In the genomic region with DNA sequence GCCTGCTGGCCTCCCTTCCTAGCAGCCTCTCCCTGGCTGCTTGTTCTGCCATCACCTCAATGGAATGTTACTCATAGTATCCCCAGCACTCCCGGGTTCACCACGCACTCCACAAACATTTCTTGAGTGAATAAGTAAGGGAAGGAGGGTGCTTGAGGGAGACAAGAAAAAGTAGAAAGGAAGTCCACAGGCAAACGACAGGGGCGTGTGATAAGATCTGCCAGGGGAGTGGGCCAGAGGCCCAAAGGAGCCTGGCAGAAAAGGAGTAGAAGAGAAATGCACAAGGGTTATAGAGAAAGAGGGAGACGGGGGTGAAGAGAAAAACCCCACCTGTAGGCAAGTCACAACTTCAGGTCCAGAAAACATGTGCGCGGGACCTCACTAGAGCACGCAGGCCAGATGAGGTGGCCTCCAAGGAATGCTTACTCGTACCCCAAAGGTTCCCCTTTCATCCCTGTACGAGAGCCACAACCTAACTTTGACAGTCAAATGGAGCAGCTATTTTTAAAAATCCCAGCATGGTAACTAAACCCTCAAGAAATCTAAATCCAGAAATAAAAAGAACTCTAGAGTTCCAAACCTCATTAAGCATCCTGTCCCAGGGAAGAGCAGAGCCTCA, we compare ENCODE assay signal across 8 cellular contexts. TPM values are rescaled to one million over a fixed set of nuclear protein-coding genes. Genes with fewer than 3 reads are reported as not detected.
A peak's percentile ranks its signal among the peaks of the same experiment; 100 is the strongest.
DNase-seq lines count a peak whose midpoint lies in the region; ATAC-seq and TF ChIP-seq lines count a peak whose summit lies in the region.

No MANE protein-coding gene starts in this region.

- H3K4me3 Mint-ChIP-seq in CD4-positive, alpha-beta memory T cell: peak overlapping the region in 4 of 8 donors; percentile 7 to 44 (median 28)
- H3K4me3 Mint-ChIP-seq in activated CD8-positive, alpha-beta T cell treated with anti-CD3 and anti-CD28 coated beads, Interleukin-2, amount 10 ng/mL, durations not matched to agents 7 days and 5 days: no peak overlapping the region

- peaks cover 13% of the 10 kb centered on the region for H3K79me2 ChIP-seq in trophoblast cell (ENCODE audit: control insufficient read depth, insufficient read depth, low read length, poor library complexity)

- peaks cover 10% of the 10 kb centered on the region for H3K79me1 ChIP-seq in trophoblast cell (ENCODE audit: low read length)

- no peaks in the 10 kb centered on the region for H3K36me3 ChIP-seq in CD4-positive, alpha-beta memory T cell (ENCODE audit: insufficient read depth, low read length)
- H3K36me3 ChIP-seq in trophoblast cell (ENCODE audit: control insufficient read depth in 1 of 2, insufficient read depth in 2 of 2, low read length in 2 of 2): no peaks in the 10 kb centered on the region

- peak overlapping the region; percentile 49 for H3K14ac ChIP-seq in trophoblast cell (ENCODE audit: low read length)

- no peak overlapping the region for H3K27ac ChIP-seq in CD4-positive, alpha-beta memory T cell (ENCODE audit: low read depth, low read length)
- H3K27ac ChIP-seq in trophoblast cell (ENCODE audit: low read depth, low read length): peak overlapping the region; percentile 82

- no peaks in the 10 kb centered on the region for H3K9me3 Mint-ChIP-seq in CD4-positive, alpha-beta memory T cell
- no peaks in the 10 kb centered on the region for H3K9me3 Mint-ChIP-seq in activated CD8-positive, alpha-beta T cell treated with anti-CD3 and anti-CD28 coated beads, Interleukin-2, amount 10 ng/mL, durations not matched to agents 7 days and 5 days (ENCODE audit: insufficient read depth)

- H3K23ac ChIP-seq in trophoblast cell (ENCODE audit: low read length): no peak overlapping the region

- H3K4me1 ChIP-seq in CD4-positive, alpha-beta memory T cell (ENCODE audit: insufficient read depth, low read length): peaks cover 53% of the 10 kb centered on the region
- peaks cover 25 to 37% of the 10 kb centered on the region in 2 experiments for H3K4me1 ChIP-seq in trophoblast cell (ENCODE audit: control insufficient read depth in 1 of 2, insufficient read depth in 2 of 2, low read length in 2 of 2)

- H3K4me3 ChIP-seq in CD4-positive, alpha-beta memory T cell (ENCODE audit: low read length in 2 of 2): no peak overlapping the region
- no peak overlapping the region for H3K4me3 ChIP-seq in trophoblast cell (ENCODE audit: low read depth, low read length)

- no peak for DNase-seq in CD4-positive, alpha-beta memory T cell
- DNase-seq in fibroblast of peridontal ligament (ENCODE audit: extremely low read depth) (peak; percentile 90), trophoblast cell (peak; percentile 62 to 69), SIG-M5 treated with dmso at 0.1 percent for 504 hours (lab: John Stamatoyannopoulos, UW; ENCODE audit: unreplicated experiment) (no peak)
- no peak for DNase-seq in activated CD8-positive, alpha-beta T cell treated with anti-CD3 and anti-CD28 coated beads, Interleukin-2, amount 10 ng/mL, durations not matched to agents 7 days and 5 days

- no peak overlapping the region for H2BK12ac ChIP-seq in trophoblast cell (ENCODE audit: low read length)

- ATAC-seq in SK-N-SH treated with all-trans-retinoic acid at 6 μM for 48 hours (peak; percentile 90), HG02840 (IDR thresholded peaks at IDR 0.05; ENCODE audit: low FRiP score, unreplicated experiment) (no peak), GM18519 (IDR thresholded peaks at IDR 0.05; ENCODE audit: low FRiP score, unreplicated experiment) (no peak)
- no peak for ATAC-seq in activated CD8-positive, alpha-beta T cell treated with anti-CD3 and anti-CD28 coated beads, Interleukin-2, amount 10 ng/mL, durations not matched to agents 7 days and 5 days

- WGBS in trophoblast cell (ENCODE audit: extremely low coverage, insufficient coverage, insufficient read length): no CpG with 5 or more reads among the region's 10 CpGs

- H3K27me3 Mint-ChIP-seq in CD4-positive, alpha-beta memory T cell: no peaks in the 10 kb centered on the region
- H3K27me3 Mint-ChIP-seq in activated CD8-positive, alpha-beta T cell treated with anti-CD3 and anti-CD28 coated beads, Interleukin-2, amount 10 ng/mL, durations not matched to agents 7 days and 5 days (ENCODE audit: low read depth): no peaks in the 10 kb centered on the region

- H2BK5ac ChIP-seq in trophoblast cell (ENCODE audit: low read depth, low read length, poor library complexity): no peak overlapping the region

- H3K27me3 ChIP-seq in CD4-positive, alpha-beta memory T cell (ENCODE audit: insufficient read depth, low read length): no peaks in the 10 kb centered on the region
- no peaks in the 10 kb centered on the region for H3K27me3 ChIP-seq in trophoblast cell (ENCODE audit: insufficient read depth, low read length)

- peak overlapping the region; percentile 11 for H3K4me2 ChIP-seq in trophoblast cell (ENCODE audit: low read length)

- H3K18ac ChIP-seq in trophoblast cell (ENCODE audit: low read length): peak overlapping the region; percentile 54

- intact Hi-C loops in CD4-positive, alpha-beta memory T cell (cut with micrococcal nuclease): no loop called here

- POLR2A ChIA-PET in CD4-positive, alpha-beta memory T cell (lab: Charles Lee; ENCODE audit: partially characterized antibody): no interaction called here
- POLR2A ChIA-PET in activated CD8-positive, alpha-beta T cell treated with anti-CD3 and anti-CD28 coated beads, Interleukin-2, amount 10 ng/mL, durations not matched to agents 7 days and 5 days (lab: Charles Lee): no interaction called here

- H4K91ac ChIP-seq in trophoblast cell (ENCODE audit: low read depth, low read length): peak overlapping the region; percentile 81

- peaks cover 0 to 23% of the 10 kb centered on the region in 2 donors for H3K36me3 Mint-ChIP-seq in CD4-positive, alpha-beta memory T cell
- H3K36me3 Mint-ChIP-seq in activated CD8-positive, alpha-beta T cell treated with anti-CD3 and anti-CD28 coated beads, Interleukin-2, amount 10 ng/mL, durations not matched to agents 7 days and 5 days (ENCODE audit: low read depth): peaks cover 13% of the 10 kb centered on the region

- peak overlapping the region; percentile 29 for H3K4ac ChIP-seq in trophoblast cell (ENCODE audit: low read depth, low read length)

- CTCF ChIA-PET in CD4-positive, alpha-beta memory T cell (lab: Charles Lee; ENCODE audit: partially characterized antibody): interaction anchor here (1.2 to 1.5 kb wide), 2 partner anchors 33 to 82 kb away, joined by 4 read pairs; no protein-coding TSS in a partner anchor
- CTCF ChIA-PET in activated CD8-positive, alpha-beta T cell treated with anti-CD3 and anti-CD28 coated beads, Interleukin-2, amount 10 ng/mL, durations not matched to agents 7 days and 5 days (lab: Charles Lee): interaction anchor here (1.4 to 1.6 kb wide), 2 partner anchors 53 to 82 kb away, joined by 4 to 6 read pairs; no protein-coding TSS in a partner anchor

- no peak overlapping the region for H4K12ac ChIP-seq in trophoblast cell (ENCODE audit: low read depth, low read length)

- no peak overlapping the region for H2BK120ac ChIP-seq in trophoblast cell (ENCODE audit: insufficient read depth, low read length, poor library complexity)

- peaks cover 55 to 83% (median 68%) of the 10 kb centered on the region in 4 donors for H3K4me1 Mint-ChIP-seq in CD4-positive, alpha-beta memory T cell
- H3K4me1 Mint-ChIP-seq in activated CD8-positive, alpha-beta T cell treated with anti-CD3 and anti-CD28 coated beads, Interleukin-2, amount 10 ng/mL, durations not matched to agents 7 days and 5 days (ENCODE audit: low read depth): peaks cover 38% of the 10 kb centered on the region

- peak overlapping the region; percentile 22 to 86 (median 64) for H3K27ac Mint-ChIP-seq in CD4-positive, alpha-beta memory T cell
- H3K27ac Mint-ChIP-seq in activated CD8-positive, alpha-beta T cell treated with anti-CD3 and anti-CD28 coated beads, Interleukin-2, amount 10 ng/mL, durations not matched to agents 7 days and 5 days: no peak overlapping the region

- H3K9me3 ChIP-seq in CD4-positive, alpha-beta memory T cell (ENCODE audit: control insufficient read depth in 1 of 2, low read length in 2 of 2): no peaks in the 10 kb centered on the region
- no peaks in the 10 kb centered on the region for H3K9me3 ChIP-seq in trophoblast cell (ENCODE audit: insufficient read depth, low read depth, low read length)

- H2AFZ ChIP-seq in trophoblast cell (ENCODE audit: insufficient read depth, low read length, poor library complexity): no peak overlapping the region

- H2AK5ac ChIP-seq in trophoblast cell (ENCODE audit: low read length): no peak overlapping the region

- no peak overlapping the region for H4K8ac ChIP-seq in trophoblast cell (ENCODE audit: low read depth, low read length)

- H3K9ac ChIP-seq in trophoblast cell (ENCODE audit: low read length): no peak overlapping the region

TF ChIP-seq in SK-N-SH treated with all-trans-retinoic acid at 6 μM for 48 hours, 23 proteins besides CTCF, POLR2A, EP300 and RAD21 (continues in another document):
- no peak for TF ChIP-seq GLIS3 (CRISPR knock-in tag; IDR thresholded peaks at IDR 0.05)

RNA-seq across cellular contexts. Expression of a gene that starts 6.6 kb away (rescaled TPM):
- total RNA-seq in CD4-positive, alpha-beta memory T cell: 10 to 100 TPM; 33.8 to 35.6 TPM
- polyA plus RNA-seq in CD4-positive, alpha-beta memory T cell: 10 to 100 TPM; 27.1 to 40.2 TPM
- polyA plus RNA-seq in trophoblast cell (2013): 46.3 and 46.6 TPM in 2 replicates
- 10 to 100 TPM; 28.1 to 28.7 TPM for total RNA-seq in activated CD8-positive, alpha-beta T cell treated with anti-CD3 and anti-CD28 coated beads, Interleukin-2, amount 10 ng/mL, durations not matched to agents 7 days and 5 days

RNA-seq across cellular contexts. Expression of a gene that starts 22.9 kb away (rescaled TPM):
- total RNA-seq in CD4-positive, alpha-beta memory T cell: 10 to 100 TPM; 17.7 to 19.0 TPM
- 10 to 100 TPM in 1 of 2 donors, 1 to 10 TPM in 1; 1.3 to 11.8 TPM for polyA plus RNA-seq in CD4-positive, alpha-beta memory T cell
- 11.0 and 11.8 TPM in 2 replicates for polyA plus RNA-seq in trophoblast cell (2013)
- 1 to 10 TPM; 8.1 to 9.1 TPM for total RNA-seq in activated CD8-positive, alpha-beta T cell treated with anti-CD3 and anti-CD28 coated beads, Interleukin-2, amount 10 ng/mL, durations not matched to agents 7 days and 5 days

Comparison
In these comparisons a context has a peak if more than half of its experiments do, and no peak if none do; other contexts are left out.
1. DNase-seq: peak in fibroblast of peridontal ligament (single experiment) and trophoblast cell (2 of 2); none in CD4-positive, alpha-beta memory T cell (0 of 5), SIG-M5 treated with dmso at 0.1 percent for 504 hours (single experiment) and activated CD8-positive, alpha-beta T cell treated with anti-CD3 and anti-CD28 coated beads, Interleukin-2, amount 10 ng/mL, durations not matched to agents 7 days and 5 days (single experiment).